8 cellular contexts compared by ENCODE assay signal in genomic region chr9:113614843-113615648, GRCh38.
DNase-seq lines count a peak whose midpoint lies in the region; ATAC-seq and TF ChIP-seq lines count a peak whose summit lies in the region.

No MANE protein-coding gene starts in this region.

- peak overlapping the region; percentile 42 to 73 (median 68) for H3K27ac ChIP-seq in sigmoid colon

- no peak for TF ChIP-seq EP300 in sigmoid colon (IDR thresholded peaks at IDR 0.05)

- 56 to 75% methylated on average over 14 of the region's 14 CpGs for WGBS in sigmoid colon, 2 donors

- peak; percentile 69 for DNase-seq in MG63
- peak; percentile 73 for DNase-seq in fibroblast of pulmonary artery (ENCODE audit: low read depth)
- DNase-seq in sigmoid colon: no peak
- DNase-seq in dermis blood vessel endothelial cell: no peak
- no peak for DNase-seq in hippocampal formation (lab: John Stamatoyannopoulos, UW)

- TF ChIP-seq CTCF in fibroblast of pulmonary artery (IDR thresholded peaks at IDR 0.05; ENCODE audit: low read length, missing control alignments) (no peak), sigmoid colon (IDR thresholded peaks at IDR 0.05) (no peak)

- H3K27me3 ChIP-seq in MG63 (no peaks in the 10 kb centered on the region), sigmoid colon (no peaks in the 10 kb centered on the region)

- peaks cover 0 to 39% (median 27%) of the 10 kb centered on the region in 4 donors for H3K4me1 ChIP-seq in sigmoid colon

- ATAC-seq in GM19035 (IDR thresholded peaks at IDR 0.05; ENCODE audit: unreplicated experiment): peak; percentile 62
- ATAC-seq in HG03045 (IDR thresholded peaks at IDR 0.05; ENCODE audit: unreplicated experiment): no peak
- no peak for ATAC-seq in HG03196 (IDR thresholded peaks at IDR 0.05; ENCODE audit: unreplicated experiment)

- TF ChIP-seq POLR2A in sigmoid colon (IDR thresholded peaks at IDR 0.05): no peak

- no peaks in the 10 kb centered on the region for H3K36me3 ChIP-seq in MG63
- no peaks in the 10 kb centered on the region for H3K36me3 ChIP-seq in sigmoid colon

- H3K9me3 ChIP-seq in MG63 (no peaks in the 10 kb centered on the region), sigmoid colon (no peaks in the 10 kb centered on the region)

- no peak overlapping the region for H3K4me3 ChIP-seq in MG63
- no peak overlapping the region for H3K4me3 ChIP-seq in fibroblast of pulmonary artery (replicated peaks; ENCODE audit: low read depth, low read length)
- no peak overlapping the region for H3K4me3 ChIP-seq in sigmoid colon

- intact Hi-C loops in sigmoid colon (cut with DNase I): no loop called here

Comparison
In these comparisons a context has a peak if more than half of its experiments do, and no peak if none do; other contexts are left out.
1. DNase-seq: peak in MG63 (single experiment) and fibroblast of pulmonary artery (single experiment); none in sigmoid colon (single experiment), dermis blood vessel endothelial cell (single experiment) and hippocampal formation (0 of 2).